8 cellular contexts compared by ENCODE assay signal in genomic region chr19:14375055-14375581, GRCh38. TPM values are rescaled to one million over a fixed set of nuclear protein-coding genes. Genes with fewer than 3 reads are reported as not detected.
DNase-seq lines count a peak whose midpoint lies in the region; ATAC-seq and TF ChIP-seq lines count a peak whose summit lies in the region.

No MANE protein-coding gene starts in this region.

- H3K27me3 Mint-ChIP-seq in CD4-positive, CD25-positive, alpha-beta regulatory T cell = peaks cover 4% of the 10 kb centered on the region
- H3K27me3 Mint-ChIP-seq in activated naive CD4-positive, alpha-beta T cell treated with anti-CD3 and anti-CD28 coated beads for 36 hours (ENCODE audit: low read depth) = no peaks in the 10 kb centered on the region

- H3K36me3 ChIP-seq in CD4-positive, CD25-positive, alpha-beta regulatory T cell (ENCODE audit: control insufficient read depth, insufficient read depth, low read length) = no peaks in the 10 kb centered on the region
- H3K36me3 ChIP-seq in lung (ENCODE audit: control insufficient read depth in 2 of 2, insufficient read depth in 2 of 2, low read length in 2 of 2) (no peaks in the 10 kb centered on the region), upper lobe of right lung (no peaks in the 10 kb centered on the region)

- CTCF ChIA-PET in activated naive CD4-positive, alpha-beta T cell treated with anti-CD3 and anti-CD28 coated beads for 36 hours (lab: Charles Lee) = interaction anchor here (1.0 kb wide), 1 partner anchor 57 kb away, joined by 3 read pairs; no protein-coding TSS in a partner anchor

- intact Hi-C loops in activated naive CD4-positive, alpha-beta T cell treated with anti-CD3 and anti-CD28 coated beads for 36 hours (cut with micrococcal nuclease) = loop anchor here (10.0 kb wide), 1 partner anchor 1700 kb away; the partner anchor contains the start of gene TPM4
- intact Hi-C loops in upper lobe of right lung (cut with DNase I) = no loop called here

- H3K4me3 ChIP-seq in CD4-positive, CD25-positive, alpha-beta regulatory T cell (ENCODE audit: low read depth, low read length) = peak overlapping the region; percentile 18
- H3K4me3 ChIP-seq in lung (no peak overlapping the region), upper lobe of right lung (no peak overlapping the region)

- peak; percentile 86 for ATAC-seq in CD4-positive, CD25-positive, alpha-beta regulatory T cell (ENCODE audit: low read depth in 2 of 2)
- ATAC-seq in lung (ENCODE audit: insufficient read depth, low FRiP score) (peak; percentile 79), upper lobe of right lung (peak; percentile 91), GM18520 (IDR thresholded peaks at IDR 0.05; ENCODE audit: unreplicated experiment) (no peak)

- TF ChIP-seq CTCF in lung (IDR thresholded peaks at IDR 0.05; ENCODE audit: control extremely low read depth, extremely low read depth) = no peak
- no peak for TF ChIP-seq CTCF in upper lobe of right lung (IDR thresholded peaks at IDR 0.05)

- peak; percentile 72 to 97 (median 87) for DNase-seq in CD4-positive, CD25-positive, alpha-beta regulatory T cell
- DNase-seq in NOMO-1 treated with dmso at 0.1 percent for 144 hours (lab: John Stamatoyannopoulos, UW; ENCODE audit: unreplicated experiment) (peak; percentile 75), lung (ENCODE audit: low spot score) (peak; percentile 59), upper lobe of right lung (peak; percentile 83), GM03348 (ENCODE audit: low spot score) (no peak), NCI-H526 treated with DMSO at 0.1 percent for 48 hours (lab: John Stamatoyannopoulos, UW) (no peak)
- DNase-seq in activated naive CD4-positive, alpha-beta T cell treated with anti-CD3 and anti-CD28 coated beads for 36 hours = peak; percentile 83

- H3K27me3 ChIP-seq in CD4-positive, CD25-positive, alpha-beta regulatory T cell (ENCODE audit: control insufficient read depth, insufficient read depth, low read length) = no peaks in the 10 kb centered on the region
- H3K27me3 ChIP-seq in lung (ENCODE audit: control insufficient read depth, insufficient read depth) (no peaks in the 10 kb centered on the region), upper lobe of right lung (no peaks in the 10 kb centered on the region)

- no peaks in the 10 kb centered on the region for H3K36me3 Mint-ChIP-seq in CD4-positive, CD25-positive, alpha-beta regulatory T cell
- H3K36me3 Mint-ChIP-seq in activated naive CD4-positive, alpha-beta T cell treated with anti-CD3 and anti-CD28 coated beads for 36 hours (ENCODE audit: low read depth) = no peaks in the 10 kb centered on the region

- 25 to 26% methylated on average over 12 of the region's 12 CpGs for WGBS in lung, 2 donors

- no peaks in the 10 kb centered on the region for H3K9me3 Mint-ChIP-seq in CD4-positive, CD25-positive, alpha-beta regulatory T cell
- H3K9me3 Mint-ChIP-seq in activated naive CD4-positive, alpha-beta T cell treated with anti-CD3 and anti-CD28 coated beads for 36 hours = no peaks in the 10 kb centered on the region

- peak overlapping the region; percentile 95 to 98 (median 96) for H3K27ac Mint-ChIP-seq in CD4-positive, CD25-positive, alpha-beta regulatory T cell
- peak overlapping the region; percentile 95 for H3K27ac Mint-ChIP-seq in activated naive CD4-positive, alpha-beta T cell treated with anti-CD3 and anti-CD28 coated beads for 36 hours

- peaks cover 64% of the 10 kb centered on the region for H3K4me1 ChIP-seq in CD4-positive, CD25-positive, alpha-beta regulatory T cell (ENCODE audit: control insufficient read depth, insufficient read depth, low read length, poor library complexity, severe bottlenecking)
- H3K4me1 ChIP-seq in lung (ENCODE audit: control insufficient read depth in 2 of 2, insufficient read depth in 2 of 2, low read length in 2 of 2) (peaks cover 0 to 13% of the 10 kb centered on the region in 2 donors), upper lobe of right lung (peaks cover 61% of the 10 kb centered on the region)

- H3K4me1 Mint-ChIP-seq in CD4-positive, CD25-positive, alpha-beta regulatory T cell = peaks cover 12 to 71% (median 25%) of the 10 kb centered on the region in 4 donors
- peaks cover 68% of the 10 kb centered on the region for H3K4me1 Mint-ChIP-seq in activated naive CD4-positive, alpha-beta T cell treated with anti-CD3 and anti-CD28 coated beads for 36 hours (ENCODE audit: low read depth)

- H3K27ac ChIP-seq in CD4-positive, CD25-positive, alpha-beta regulatory T cell (ENCODE audit: insufficient read depth, low read length, poor library complexity, severe bottlenecking) = peak overlapping the region; percentile 99
- H3K27ac ChIP-seq in lung (ENCODE audit: low read depth in 1 of 2, low read length in 1 of 2) = peak overlapping the region; percentile 63 to 88
- peak overlapping the region; percentile 83 for H3K27ac ChIP-seq in upper lobe of right lung

- peak overlapping the region; percentile 77 to 93 (median 84) for H3K4me3 Mint-ChIP-seq in CD4-positive, CD25-positive, alpha-beta regulatory T cell
- H3K4me3 Mint-ChIP-seq in activated naive CD4-positive, alpha-beta T cell treated with anti-CD3 and anti-CD28 coated beads for 36 hours = peak overlapping the region; percentile 60

- no peaks in the 10 kb centered on the region for H3K9me3 ChIP-seq in CD4-positive, CD25-positive, alpha-beta regulatory T cell (ENCODE audit: control insufficient read depth in 2 of 2, low read length in 2 of 2)
- H3K9me3 ChIP-seq in lung (ENCODE audit: control insufficient read depth in 2 of 2, insufficient read depth in 1 of 2, low read length in 1 of 2) (no peaks in the 10 kb centered on the region), upper lobe of right lung (no peaks in the 10 kb centered on the region)

RNA-seq across cellular contexts. Expression of gene ADGRE5, which starts 6.1 kb away (rescaled TPM):
- total RNA-seq in CD4-positive, CD25-positive, alpha-beta regulatory T cell = 670 TPM
- polyA plus RNA-seq in CD4-positive, CD25-positive, alpha-beta regulatory T cell = 100 to 1,000 TPM; 122 to 174 (median 144) TPM
- 100 to 1,000 TPM; 173 to 187 TPM for total RNA-seq in activated naive CD4-positive, alpha-beta T cell treated with anti-CD3 and anti-CD28 coated beads for 36 hours
- total RNA-seq in lung (100 to 1,000 TPM in 1 of 2 donors, 10 to 100 TPM in 1; 35.4 to 250 TPM), upper lobe of right lung (165 TPM)
- polyA plus RNA-seq in lung = 100 to 1,000 TPM in 1 of 2 donors, 10 to 100 TPM in 1; 39.8 to 143 TPM

RNA-seq across cellular contexts. Expression of gene DDX39A, which starts 44.0 kb away (rescaled TPM):
- 232 TPM for total RNA-seq in CD4-positive, CD25-positive, alpha-beta regulatory T cell
- 100 to 1,000 TPM; 110 to 150 (median 125) TPM for polyA plus RNA-seq in CD4-positive, CD25-positive, alpha-beta regulatory T cell
- 100 to 1,000 TPM; 219 to 227 TPM for total RNA-seq in activated naive CD4-positive, alpha-beta T cell treated with anti-CD3 and anti-CD28 coated beads for 36 hours
- total RNA-seq in lung = 10 to 100 TPM; 46.2 to 84.6 TPM
- 100 to 1,000 TPM; 111 to 156 TPM for polyA plus RNA-seq in lung
- 63.0 TPM for total RNA-seq in upper lobe of right lung

RNA-seq across cellular contexts. Expression of gene PKN1, which starts 58.0 kb away (rescaled TPM):
- total RNA-seq in CD4-positive, CD25-positive, alpha-beta regulatory T cell = 151 TPM
- polyA plus RNA-seq in CD4-positive, CD25-positive, alpha-beta regulatory T cell = 10 to 100 TPM; 43.2 to 61.7 (median 52.1) TPM
- total RNA-seq in activated naive CD4-positive, alpha-beta T cell treated with anti-CD3 and anti-CD28 coated beads for 36 hours = 100 to 1,000 TPM; 159 to 164 TPM
- total RNA-seq in lung (100 to 1,000 TPM in 1 of 2 donors, 10 to 100 TPM in 1; 84.3 to 197 TPM), upper lobe of right lung (159 TPM)
- polyA plus RNA-seq in lung = 100 to 1,000 TPM; 108 to 133 TPM

Comparison
In these comparisons a context has a peak if more than half of its experiments do, and no peak if none do; other contexts are left out.
1. DNase-seq: peak in CD4-positive, CD25-positive, alpha-beta regulatory T cell (3 of 3), NOMO-1 treated with dmso at 0.1 percent for 144 hours (single experiment), activated naive CD4-positive, alpha-beta T cell treated with anti-CD3 and anti-CD28 coated beads for 36 hours (single experiment), lung (single experiment) and upper lobe of right lung (single experiment); none in GM03348 (single experiment) and NCI-H526 treated with DMSO at 0.1 percent for 48 hours (single experiment).
2. Peak in every context shown above with its lines, with median percentiles within 50 percentile points of each other: H3K27ac ChIP-seq.